In the genomic region with DNA sequence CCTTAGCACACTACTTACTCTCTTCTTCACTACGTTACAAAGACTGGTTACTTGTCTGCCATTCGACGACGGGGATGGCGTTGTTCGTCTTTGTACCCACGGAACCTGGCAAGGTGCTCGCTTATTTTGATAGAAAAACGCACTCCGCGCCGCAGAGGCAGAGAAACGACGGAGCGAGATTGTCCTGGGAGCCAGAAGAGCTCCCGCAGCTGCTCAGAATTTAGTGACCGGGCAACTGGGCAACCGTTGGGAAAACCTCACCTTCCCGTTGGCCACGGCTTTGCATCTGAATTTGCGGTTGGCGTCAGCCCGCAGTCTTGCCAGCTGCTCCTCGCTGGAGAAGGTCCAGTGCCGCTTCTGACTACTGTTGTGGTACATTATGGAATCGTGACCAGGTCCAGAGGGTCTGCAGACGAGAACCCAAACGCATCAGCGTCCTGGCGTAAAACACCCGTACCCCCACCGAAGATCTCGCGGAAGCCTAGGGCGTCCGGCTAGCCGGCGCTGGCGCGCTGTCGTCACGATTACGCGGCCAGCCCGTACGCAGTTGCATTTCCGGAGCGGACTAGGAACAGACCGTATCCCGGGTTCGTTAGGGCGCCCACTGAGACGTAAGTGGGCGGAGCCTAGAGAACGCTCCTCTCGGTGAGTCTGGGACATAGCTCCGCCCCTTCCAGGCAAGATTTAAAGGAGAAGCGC, we compare ENCODE assay signal across 8 cellular contexts. TPM values are rescaled to one million over a fixed set of nuclear protein-coding genes. Genes with fewer than 3 reads are reported as not detected.
DNase-seq lines count a peak whose midpoint lies in the region; ATAC-seq, FAIRE-seq and TF ChIP-seq lines count a peak whose summit lies in the region.

A gene (minus strand): TSS at position 514 of the 699 bp plus-strand sequence. CDS start 136 bp downstream, at position 378.

- CTCF ChIA-PET in T-cell (lab: Charles Lee) = interaction anchor here in 1 of 2 donors (2.6 kb wide), 1 partner anchor 12 kb away, joined by 25 read pairs; no protein-coding TSS in a partner anchor

- H3K9me3 Mint-ChIP-seq in T-cell = no peaks in the 10 kb centered on the region

- POLR2A ChIA-PET in T-cell (lab: Charles Lee) = interaction anchor here (0.6 to 4.2 kb wide), 14 partner anchors 9 to 794 kb away, joined by 3 to 37 read pairs (median 4); no protein-coding TSS in a partner anchor

- peak within 1 kb of the TSS; percentile 98 for H3K27ac ChIP-seq in adipose tissue (ENCODE audit: low read depth, low read length)
- H3K27ac ChIP-seq in cardiac muscle cell = peak within 1 kb of the TSS; percentile 94
- H3K27ac ChIP-seq in parathyroid adenoma = peak within 1 kb of the TSS; percentile 93
- H3K27ac ChIP-seq in tibial nerve = peak within 1 kb of the TSS; percentile 97 to 100 (median 98)

- H3K4me3 Mint-ChIP-seq in T-cell = peak within 1 kb of the TSS; percentile 88 to 93 (median 89)

- H3K9ac ChIP-seq in parathyroid adenoma = peak within 1 kb of the TSS; percentile 21

- TF ChIP-seq CTCF in cardiac muscle cell (IDR thresholded peaks at IDR 0.05; ENCODE audit: low read depth, low read length) (no peak), parathyroid adenoma (IDR thresholded peaks at IDR 0.05) (no peak), tibial nerve (IDR thresholded peaks at IDR 0.05) (peak in 1 of 5 experiments; percentile 28)

- peak; percentile 88 for TF ChIP-seq POLR2A in GM12891 (IDR thresholded peaks at IDR 0.05; ENCODE audit: low read depth, low read length)
- peak; percentile 97 to 98 for TF ChIP-seq POLR2A in tibial nerve (IDR thresholded peaks at IDR 0.05)

- peak; percentile 99 for ATAC-seq in HG02840 (IDR thresholded peaks at IDR 0.05; ENCODE audit: low FRiP score, unreplicated experiment)
- ATAC-seq in T-cell (replicated peaks in 1 of 4) = peak; percentile 95 to 100 (median 98)

- TF ChIP-seq EP300 in tibial nerve (IDR thresholded peaks at IDR 0.05) = peak; percentile 99 to 100

- H2AFZ ChIP-seq in parathyroid adenoma = peak within 1 kb of the TSS; percentile 97

- no peaks in the 10 kb centered on the region for H3K4me1 ChIP-seq in cardiac muscle cell (ENCODE audit: low read depth)
- no peaks in the 10 kb centered on the region for H3K4me1 ChIP-seq in parathyroid adenoma
- peaks cover 0 to 48% (median 10%) of the 10 kb centered on the region in 4 donors for H3K4me1 ChIP-seq in tibial nerve

- H3K9me3 ChIP-seq in cardiac muscle cell (ENCODE audit: low read depth) (no peaks in the 10 kb centered on the region), parathyroid adenoma (ENCODE audit: control insufficient read depth, low read length) (no peaks in the 10 kb centered on the region), tibial nerve (no peaks in the 10 kb centered on the region)

- peaks cover 27% of the 10 kb centered on the region for H3K36me3 Mint-ChIP-seq in T-cell

- H3K36me3 ChIP-seq in cardiac muscle cell = peaks cover 17% of the 10 kb centered on the region
- H3K36me3 ChIP-seq in parathyroid adenoma (ENCODE audit: control insufficient read depth, insufficient read depth, low read length) = no peaks in the 10 kb centered on the region
- H3K36me3 ChIP-seq in tibial nerve = peaks cover 0 to 20% (median 0%) of the 10 kb centered on the region in 3 donors

- peak within 1 kb of the TSS; percentile 83 for H3K4me3 ChIP-seq in cardiac muscle cell
- H3K4me3 ChIP-seq in parathyroid adenoma (ENCODE audit: low read depth, low read length) = peak within 1 kb of the TSS; percentile 86
- peak within 1 kb of the TSS; percentile 66 to 96 (median 88) for H3K4me3 ChIP-seq in tibial nerve

- peak; percentile 100 for FAIRE-seq in GM12891 (lab: Jason Lieb, UNC)

- peaks cover 49 to 57% (median 51%) of the 10 kb centered on the region in 3 donors for H3K4me1 Mint-ChIP-seq in T-cell

- H3K27me3 ChIP-seq in cardiac muscle cell = no peaks in the 10 kb centered on the region
- H3K27me3 ChIP-seq in parathyroid adenoma (ENCODE audit: control insufficient read depth, insufficient read depth, low read length) = no peaks in the 10 kb centered on the region
- no peaks in the 10 kb centered on the region for H3K27me3 ChIP-seq in tibial nerve

- peak within 1 kb of the TSS; percentile 93 to 94 for H3K27ac Mint-ChIP-seq in T-cell

- H3K79me2 ChIP-seq in parathyroid adenoma = no peaks in the 10 kb centered on the region

- DNase-seq in GM12891 (ENCODE audit: insufficient read length, low spot score) (peak; percentile 48), NCI-H1436 treated with DMSO at 0.1 percent for 48 hours (lab: John Stamatoyannopoulos, UW) (peak; percentile 88), T-cell (peak; percentile 85 to 99 (median 97)), cardiac muscle cell (ENCODE audit: low read depth in 1 of 2, low spot score in 1 of 2) (peak; percentile 99 to 100), tibial nerve (ENCODE audit: low spot score in 2 of 2) (peak; percentile 97)

- WGBS in adipose tissue, 3 donors = 0% methylated on average over 58 of the region's 58 CpGs
- WGBS in tibial nerve, 2 donors = 0% methylated on average over 56 to 57 of the region's 58 CpGs

- peak within 1 kb of the TSS; percentile 73 for H3K4me2 ChIP-seq in parathyroid adenoma (ENCODE audit: low read length)

- no peaks in the 10 kb centered on the region for H3K27me3 Mint-ChIP-seq in T-cell

TF ChIP-seq in GM12891, 5 proteins besides CTCF, POLR2A, EP300 and RAD21:
- TF ChIP-seq POLR2AphosphoS5 (IDR thresholded peaks at IDR 0.05; ENCODE audit: low read depth, low read length) (peak; percentile 96), SPI1 (IDR thresholded peaks at IDR 0.05; ENCODE audit: low read depth, low read length) (no peak), PAX5 (IDR thresholded peaks at IDR 0.05; ENCODE audit: insufficient read depth, low read length, severe bottlenecking) (no peak), POU2F2 (IDR thresholded peaks at IDR 0.05; ENCODE audit: low read depth, low read length) (peak; percentile 76), TAF1 (IDR thresholded peaks at IDR 0.05; ENCODE audit: low read depth, low read length) (peak; percentile 77; the same call in 1 of the 2 replicates)

RNA-seq across cellular contexts. Expression of the gene that starts here (rescaled TPM):
- polyA plus RNA-seq in GM12891 (2012; ENCODE audit: low read depth, missing spikeins) = 41.0 TPM
- total RNA-seq in T-cell (100 to 1,000 TPM in 2 of 5 donors, 10 to 100 TPM in 3; 64.2 to 276 (median 72.9) TPM), cardiac muscle cell (50.9 and 72.2 TPM in 2 replicates), tibial nerve (100 to 1,000 TPM; 116 to 183 (median 158) TPM)
- polyA plus RNA-seq in adipose tissue (10 to 100 TPM; 25.2 to 89.3 (median 78.3) TPM), cardiac muscle cell (37.6 and 64.7 TPM in 2 replicates)

Comparison
In these comparisons a context has a peak if more than half of its experiments do, and no peak if none do; other contexts are left out.
1. Peak in every context shown above with its lines: DNase-seq, ATAC-seq, H3K4me3 ChIP-seq and H3K27ac ChIP-seq.
2. DNase-seq: peak in every context shown above with its lines; median percentile 100 in cardiac muscle cell; 97 in T-cell; 97 in tibial nerve; 88 in NCI-H1436 treated with DMSO at 0.1 percent for 48 hours; 48 in GM12891.